ENCODE assay signal across 8 cellular contexts in the genomic region with DNA sequence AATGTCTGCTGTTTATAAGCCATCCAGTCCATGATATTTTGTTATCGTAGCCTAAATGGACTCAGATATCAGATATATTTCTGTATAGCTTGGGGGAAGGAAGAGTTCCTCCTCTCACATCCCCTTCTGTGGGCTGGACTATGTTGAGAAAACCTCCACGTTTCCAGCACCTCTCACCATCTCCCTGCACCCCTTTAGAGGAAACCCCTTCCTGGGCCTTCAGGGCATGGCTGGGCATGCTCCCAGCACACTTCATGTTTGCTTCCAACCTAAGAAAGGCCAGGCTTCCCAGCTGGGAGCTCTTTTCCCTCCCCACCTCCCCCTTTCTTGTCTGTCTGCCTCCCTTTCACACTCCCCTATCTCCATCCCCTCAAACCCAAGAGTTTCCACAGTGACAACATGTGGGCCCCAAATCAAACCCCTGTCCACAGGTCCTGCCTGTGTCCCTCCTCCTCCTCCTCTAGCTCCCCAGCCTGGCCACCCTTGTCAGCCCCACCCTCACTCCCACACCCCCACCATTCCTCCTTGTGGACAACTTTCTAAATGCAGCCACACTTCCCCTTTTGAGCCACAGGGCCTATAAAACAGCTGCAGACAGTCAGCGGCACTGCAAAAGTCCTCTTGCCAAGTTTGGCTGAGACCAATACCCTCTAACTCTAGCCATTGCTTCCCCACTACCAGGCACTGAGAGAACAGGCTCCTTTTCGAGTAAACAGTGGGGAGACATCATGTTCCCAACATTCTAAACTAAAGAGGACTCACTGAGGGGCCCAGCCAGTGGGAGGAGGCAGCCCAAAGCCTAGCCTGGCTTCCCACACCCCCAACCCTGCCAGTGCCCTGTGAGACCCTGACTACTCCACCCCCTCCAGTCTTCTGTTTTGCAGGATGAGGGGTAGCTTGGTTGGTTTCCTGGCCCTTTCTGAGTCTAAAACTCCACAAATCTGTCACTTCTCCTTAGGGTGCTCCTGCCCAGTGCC.
DNase-seq lines count a peak whose midpoint lies in the region; ATAC-seq and TF ChIP-seq lines count a peak whose summit lies in the region.

No MANE protein-coding gene starts in this region.

- no peaks in the 10 kb centered on the region for H3K36me3 ChIP-seq in SK-N-SH (replicated peaks in 1 of 2; ENCODE audit: control insufficient read depth in 1 of 2, insufficient read depth in 2 of 2, low read length in 1 of 2)

- ATAC-seq in GM19467 (IDR thresholded peaks at IDR 0.05; ENCODE audit: unreplicated experiment) = no peak

- H3K4me2 ChIP-seq in SK-N-SH = no peak overlapping the region

- no peaks in the 10 kb centered on the region for H3K9me2 ChIP-seq in SK-N-SH

- POLR2A ChIA-PET in SK-N-SH (lab: Yijun Ruan, JAX) = no interaction called here

- no peak overlapping the region for H2AFZ ChIP-seq in SK-N-SH (ENCODE audit: low read depth)

- H3K4me3 ChIP-seq in HFF-Myc (replicated peaks; ENCODE audit: low read depth, low read length) (no peak overlapping the region), SK-N-SH (ENCODE audit: low read depth in 2 of 2, low read length in 1 of 2) (no peak overlapping the region), foreskin fibroblast (ENCODE audit: low read depth in 1 of 2, low read length in 2 of 2) (no peak overlapping the region), retinal pigment epithelial cell (ENCODE audit: low read length) (no peak overlapping the region)

- H4K20me1 ChIP-seq in SK-N-SH (ENCODE audit: insufficient read depth) = no peaks in the 10 kb centered on the region

- no peaks in the 10 kb centered on the region for H3K79me2 ChIP-seq in SK-N-SH (ENCODE audit: insufficient read depth)

- H3K27me3 ChIP-seq in SK-N-SH (ENCODE audit: insufficient read depth) = no peaks in the 10 kb centered on the region

- CTCF ChIA-PET in SK-N-SH (lab: Yijun Ruan, JAX) = interaction anchor here (0.7 to 2.2 kb wide), 6 partner anchors 8 to 35 kb away, joined by 3 to 8 read pairs (median 4); no protein-coding TSS in a partner anchor

- DNase-seq in AML-193 (lab: John Stamatoyannopoulos, UW) (peak; percentile 80 to 86), HFF-Myc (ENCODE audit: extremely low read depth, low read depth) (no peak), SK-N-SH (peak; percentile 68), foreskin fibroblast (peak; percentile 56 to 78), retinal pigment epithelial cell (ENCODE audit: low read depth) (no peak), NCI-H1694 (lab: John Stamatoyannopoulos, UW) (no peak)
- no peak for DNase-seq in stimulated activated CD4-positive, alpha-beta T cell treated with anti-CD3 and anti-CD28 coated beads, Interleukin-4, amount 100 ng/mL, for 4 hours

- H3K9ac ChIP-seq in SK-N-SH = no peak overlapping the region

- H3K27ac ChIP-seq in SK-N-SH (ENCODE audit: low read depth in 2 of 2, low read length in 1 of 2) = peak overlapping the region in 1 of 2 experiments; percentile 20; a peak in 1 of 4 replicates

- peak; percentile 42 for TF ChIP-seq CTCF in HFF-Myc (IDR thresholded peaks at IDR 0.05; ENCODE audit: low read depth, low read length, missing control alignments)
- TF ChIP-seq CTCF in SK-N-SH (IDR thresholded peaks at IDR 0.05) = peak; percentile 32; the same call in 1 of the 2 replicates
- peak; percentile 43 for TF ChIP-seq CTCF in foreskin fibroblast (IDR thresholded peaks at IDR 0.05; ENCODE audit: low read depth, low read length)
- peak; percentile 42 for TF ChIP-seq CTCF in retinal pigment epithelial cell (conservative IDR thresholded peaks at IDR 0.05; ENCODE audit: low read depth, low read length)

- peak; percentile 22; the same call in 1 of the 2 replicates for TF ChIP-seq RAD21 in SK-N-SH (IDR thresholded peaks at IDR 0.05; ENCODE audit: low read length)

- TF ChIP-seq EP300 in SK-N-SH (IDR thresholded peaks at IDR 0.05; ENCODE audit: borderline replicate concordance in 1 of 2, low read depth in 1 of 2, low read length in 1 of 2) = no peak

- no peaks in the 10 kb centered on the region for H3F3A ChIP-seq in SK-N-SH (replicated peaks; ENCODE audit: insufficient read depth)

- no peaks in the 10 kb centered on the region for H3K9me3 ChIP-seq in SK-N-SH

- peaks cover 11 to 32% of the 10 kb centered on the region in 2 experiments; a peak in 3 of 4 replicates for H3K4me1 ChIP-seq in SK-N-SH (ENCODE audit: control insufficient read depth in 1 of 2, insufficient read depth in 2 of 2, low read depth in 1 of 2, low read length in 1 of 2)

- whole genome bisulfite sequencing in SK-N-SH (ENCODE audit: low lambda C conversion rate) = 83% methylated on average over 4 of the region's 4 CpGs

TF ChIP-seq in SK-N-SH, 30 proteins besides CTCF, POLR2A, EP300 and RAD21:
- TF ChIP-seq, protein P1, sequence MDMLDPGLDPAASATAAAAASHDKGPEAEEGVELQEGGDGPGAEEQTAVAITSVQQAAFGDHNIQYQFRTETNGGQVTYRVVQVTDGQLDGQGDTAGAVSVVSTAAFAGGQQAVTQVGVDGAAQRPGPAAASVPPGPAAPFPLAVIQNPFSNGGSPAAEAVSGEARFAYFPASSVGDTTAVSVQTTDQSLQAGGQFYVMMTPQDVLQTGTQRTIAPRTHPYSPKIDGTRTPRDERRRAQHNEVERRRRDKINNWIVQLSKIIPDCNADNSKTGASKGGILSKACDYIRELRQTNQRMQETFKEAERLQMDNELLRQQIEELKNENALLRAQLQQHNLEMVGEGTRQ (IDR thresholded peaks at IDR 0.05; ENCODE audit: borderline replicate concordance, low read depth, low read length) = no peak
- no peak for TF ChIP-seq GABPA (IDR thresholded peaks at IDR 0.05; ENCODE audit: low read depth)
- peak; percentile 16; the same call in 1 of the 2 replicates for TF ChIP-seq SMC3 (IDR thresholded peaks at IDR 0.05; ENCODE audit: low read depth, low read length)
- TF ChIP-seq, protein P2, sequence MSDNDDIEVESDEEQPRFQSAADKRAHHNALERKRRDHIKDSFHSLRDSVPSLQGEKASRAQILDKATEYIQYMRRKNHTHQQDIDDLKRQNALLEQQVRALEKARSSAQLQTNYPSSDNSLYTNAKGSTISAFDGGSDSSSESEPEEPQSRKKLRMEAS (IDR thresholded peaks at IDR 0.05; ENCODE audit: low read depth) = no peak
- TF ChIP-seq GATA2 (CRISPR knock-in tag; IDR thresholded peaks at IDR 0.05) = 0 out of 2 replicates have a peak, but pooled peaks have one; percentile 13

Comparison
In these comparisons a context has a peak if more than half of its experiments do, and no peak if none do; other contexts are left out.
1. DNase-seq: peak in AML-193 (2 of 2), SK-N-SH (single experiment) and foreskin fibroblast (2 of 2); none in HFF-Myc (single experiment), retinal pigment epithelial cell (single experiment), stimulated activated CD4-positive, alpha-beta T cell treated with anti-CD3 and anti-CD28 coated beads, Interleukin-4, amount 100 ng/mL, for 4 hours (0 of 2) and NCI-H1694 (single experiment).
2. Peak in every context shown above with its lines, with median percentiles within 50 percentile points of each other: CTCF ChIP-seq.